20 cellular contexts compared by ENCODE assay signal in genomic region chr18:45312727-45313126, GRCh38.
"Had no signal": no experiment of that assay in that cellular context is flagged by ENCODE, and none has a peak within 500 bp of the region (broad histone marks: within the 10 kb centered on the region; RNA-seq: fewer than 3 reads in every experiment).

No MANE protein-coding gene starts in this region.

- H3K4me3 ChIP-seq: SJSA1, SK-N-MC had no signal

- H3K4me1 ChIP-seq: SJSA1 had no signal

- DNase-seq: IMR-90, Kasumi-1, MM.1S, NCI-H1092 treated with DMSO at 0.1 percent for 48 hours, NCI-H1436 treated with DMSO at 0.1 percent for 48 hours, NCI-H187, NCI-H2029, NCI-H2081 treated with DMSO at 0.1 percent for 48 hours, NCI-H2171, NCI-H226, NCI-H446, NCI-H510A, NCI-H524 treated with DMSO at 0.1 percent for 48 hours, Right ventricle myocardium superior, RPMI8226, SIG-M5 had no signal

- H3K36me3 ChIP-seq: SJSA1 had no signal

- H3K27me3 ChIP-seq: SJSA1 had no signal

- H3K27ac ChIP-seq: KMS-11, SJSA1, SK-N-MC had no signal

- ATAC-seq: HepG2 had no signal

- H3K9me3 ChIP-seq: SJSA1 had no signal
